Comparison of ENCODE assay signal across 12 cellular contexts in the genomic region with DNA sequence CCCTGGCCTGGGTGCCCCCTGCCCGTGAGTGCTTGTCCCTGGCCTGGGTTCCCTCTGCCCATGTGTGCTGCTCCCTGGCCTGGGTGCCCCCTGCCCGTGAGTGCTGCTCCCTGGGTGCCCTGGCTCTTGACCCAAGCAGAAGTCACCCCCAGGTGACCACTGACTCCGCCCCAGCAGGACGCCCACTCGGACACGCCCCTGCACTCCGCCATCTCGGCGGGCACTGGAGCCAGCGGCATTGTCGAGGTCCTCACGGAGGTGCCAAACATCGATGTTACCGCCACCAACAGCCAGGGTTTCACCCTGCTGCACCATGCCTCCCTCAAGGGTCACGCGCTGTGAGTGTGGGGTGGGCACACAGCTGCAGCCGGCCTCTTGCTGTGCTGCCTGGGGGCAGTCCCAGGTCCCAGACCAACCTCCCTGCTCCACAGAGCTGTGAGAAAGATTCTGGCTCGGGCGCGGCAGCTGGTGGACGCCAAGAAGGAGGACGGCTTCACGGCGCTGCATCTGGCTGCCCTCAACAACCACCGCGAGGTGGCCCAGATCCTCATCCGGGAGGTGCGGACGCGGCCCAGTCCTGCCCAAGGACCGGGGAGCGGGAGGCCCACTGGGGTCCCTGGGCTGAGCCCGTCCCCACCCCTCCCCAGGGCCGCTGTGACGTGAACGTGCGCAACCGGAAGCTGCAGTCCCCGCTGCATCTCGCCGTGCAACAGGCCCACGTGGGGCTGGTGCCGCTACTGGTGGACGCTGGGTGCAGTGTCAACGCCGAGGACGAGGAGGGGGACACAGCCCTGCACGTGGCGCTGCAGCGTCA. TPM values are rescaled to one million over a fixed set of nuclear protein-coding genes. Genes with fewer than 3 reads are reported as not detected.
DNase-seq lines count a peak whose midpoint lies in the region; ATAC-seq and TF ChIP-seq lines count a peak whose summit lies in the region.
"Had no signal": no experiment of that assay in that cellular context is flagged by ENCODE, and none has a peak within 500 bp of the region (broad histone marks: within the 10 kb centered on the region; RNA-seq: fewer than 3 reads in every experiment).

No MANE protein-coding gene starts in this region.

- peak overlapping the region in 1 of 5 donors; percentile 15 for H3K27ac ChIP-seq in stomach

- intact Hi-C loops in stomach (cut with DNase I; ENCODE audit: low total_unique reads), result no loop called here

- peaks cover 4 to 51% (median 44%) of the 10 kb centered on the region in 4 donors for H3K36me3 ChIP-seq in stomach

- H3K27me3 Mint-ChIP-seq in activated naive CD8-positive, alpha-beta T cell treated with anti-CD3 and anti-CD28 coated beads, Interleukin-2, amount 10 ng/mL, durations not matched to agents 7 days and 5 days, result peaks cover 7% of the 10 kb centered on the region
- H3K27me3 Mint-ChIP-seq in activated naive CD8-positive, alpha-beta T cell treated with anti-CD3 and anti-CD28 coated beads, Interleukin-2, amount 50 U/mL, for 24 hours, result peaks cover 3% of the 10 kb centered on the region
- no peaks in the 10 kb centered on the region for H3K27me3 Mint-ChIP-seq in activated T-helper 17 cell treated with anti-CD3 and anti-CD28 coated beads, Interleukin-2, amount 50 U/mL, for 72 hours
- H3K27me3 Mint-ChIP-seq in memory B cell (peaks cover 4% of the 10 kb centered on the region), type B pancreatic cell (peaks cover 6% of the 10 kb centered on the region)

- POLR2A ChIA-PET in activated naive CD8-positive, alpha-beta T cell treated with anti-CD3 and anti-CD28 coated beads, Interleukin-2, amount 10 ng/mL, durations not matched to agents 7 days and 5 days (lab: Charles Lee), result interaction anchor here (3.4 to 4.5 kb wide), 2 partner anchors 12 to 50 kb away, joined by 17 to 76 read pairs; a partner anchor contains a TSS

- H3K36me3 Mint-ChIP-seq in activated naive CD8-positive, alpha-beta T cell treated with anti-CD3 and anti-CD28 coated beads, Interleukin-2, amount 10 ng/mL, durations not matched to agents 7 days and 5 days, result peaks cover 2% of the 10 kb centered on the region
- H3K36me3 Mint-ChIP-seq in activated naive CD8-positive, alpha-beta T cell treated with anti-CD3 and anti-CD28 coated beads, Interleukin-2, amount 50 U/mL, for 24 hours (ENCODE audit: low read depth), result peaks cover 2% of the 10 kb centered on the region
- peaks cover 9% of the 10 kb centered on the region for H3K36me3 Mint-ChIP-seq in activated T-helper 17 cell treated with anti-CD3 and anti-CD28 coated beads, Interleukin-2, amount 50 U/mL, for 72 hours (ENCODE audit: low read depth)
- H3K36me3 Mint-ChIP-seq in memory B cell, result peaks cover 2% of the 10 kb centered on the region
- no peaks in the 10 kb centered on the region for H3K36me3 Mint-ChIP-seq in type B pancreatic cell

- no peaks in the 10 kb centered on the region for H3K9me3 ChIP-seq in stomach

- H3K4me3 ChIP-seq in stomach, result no peak overlapping the region

- H3K27me3 ChIP-seq in stomach, result peaks cover 0 to 41% (median 25%) of the 10 kb centered on the region in 3 donors

- H3K9me3 Mint-ChIP-seq in activated naive CD8-positive, alpha-beta T cell treated with anti-CD3 and anti-CD28 coated beads, Interleukin-2, amount 10 ng/mL, durations not matched to agents 7 days and 5 days, result no peaks in the 10 kb centered on the region
- H3K9me3 Mint-ChIP-seq in activated naive CD8-positive, alpha-beta T cell treated with anti-CD3 and anti-CD28 coated beads, Interleukin-2, amount 50 U/mL, for 24 hours, result no peaks in the 10 kb centered on the region
- no peaks in the 10 kb centered on the region for H3K9me3 Mint-ChIP-seq in activated T-helper 17 cell treated with anti-CD3 and anti-CD28 coated beads, Interleukin-2, amount 50 U/mL, for 72 hours
- H3K9me3 Mint-ChIP-seq in memory B cell (no peaks in the 10 kb centered on the region), type B pancreatic cell (no peaks in the 10 kb centered on the region)
- H3K9me3 Mint-ChIP-seq: neural crest cell had no signal

- peaks cover 25 to 40% (median 30%) of the 10 kb centered on the region in 4 donors for H3K4me1 ChIP-seq in stomach

- no peak for TF ChIP-seq CTCF in type B pancreatic cell (conservative IDR thresholded peaks at IDR 0.05)
- TF ChIP-seq CTCF in stomach (IDR thresholded peaks at IDR 0.05), result no peak

- no peak overlapping the region for H3K27ac Mint-ChIP-seq in activated naive CD8-positive, alpha-beta T cell treated with anti-CD3 and anti-CD28 coated beads, Interleukin-2, amount 10 ng/mL, durations not matched to agents 7 days and 5 days
- H3K27ac Mint-ChIP-seq in activated naive CD8-positive, alpha-beta T cell treated with anti-CD3 and anti-CD28 coated beads, Interleukin-2, amount 50 U/mL, for 24 hours, result no peak overlapping the region
- H3K27ac Mint-ChIP-seq in activated T-helper 17 cell treated with anti-CD3 and anti-CD28 coated beads, Interleukin-2, amount 50 U/mL, for 72 hours, result no peak overlapping the region
- H3K27ac Mint-ChIP-seq in memory B cell, result no peak overlapping the region
- H3K27ac Mint-ChIP-seq in type B pancreatic cell, result no peak overlapping the region

- no peak for TF ChIP-seq POLR2A in stomach (IDR thresholded peaks at IDR 0.05)

- peak overlapping the region; percentile 37 for H3K4me3 Mint-ChIP-seq in activated naive CD8-positive, alpha-beta T cell treated with anti-CD3 and anti-CD28 coated beads, Interleukin-2, amount 10 ng/mL, durations not matched to agents 7 days and 5 days
- H3K4me3 Mint-ChIP-seq in activated naive CD8-positive, alpha-beta T cell treated with anti-CD3 and anti-CD28 coated beads, Interleukin-2, amount 50 U/mL, for 24 hours, result no peak overlapping the region
- peak overlapping the region; percentile 19 for H3K4me3 Mint-ChIP-seq in activated T-helper 17 cell treated with anti-CD3 and anti-CD28 coated beads, Interleukin-2, amount 50 U/mL, for 72 hours
- peak overlapping the region; percentile 57 for H3K4me3 Mint-ChIP-seq in memory B cell
- no peak overlapping the region for H3K4me3 Mint-ChIP-seq in type B pancreatic cell
- H3K4me3 Mint-ChIP-seq: neural crest cell had no signal

- WGBS in stomach, 5 donors, result 91 to 95% (median 93%) methylated on average over 18 to 50 of the region's 50 CpGs

- peak; percentile 40 for DNase-seq in activated naive CD8-positive, alpha-beta T cell treated with anti-CD3 and anti-CD28 coated beads, Interleukin-2, amount 10 ng/mL, durations not matched to agents 7 days and 5 days
- no peak for DNase-seq in activated naive CD8-positive, alpha-beta T cell treated with anti-CD3 and anti-CD28 coated beads, Interleukin-2, amount 50 U/mL, for 24 hours
- DNase-seq in memory B cell (ENCODE audit: low spot score in 2 of 2) (no peak), type B pancreatic cell (ENCODE audit: extremely low spot score, unreplicated experiment) (peak; percentile 69), pons (ENCODE audit: low spot score) (no peak), midbrain (lab: John Stamatoyannopoulos, UW) (no peak), stomach (no peak)
- DNase-seq: islet precursor cell, NCI-H1105, NCI-H446 had no signal

- no peak for TF ChIP-seq EP300 in stomach (IDR thresholded peaks at IDR 0.05)

- peaks cover 2% of the 10 kb centered on the region for H3K4me1 Mint-ChIP-seq in activated naive CD8-positive, alpha-beta T cell treated with anti-CD3 and anti-CD28 coated beads, Interleukin-2, amount 10 ng/mL, durations not matched to agents 7 days and 5 days
- H3K4me1 Mint-ChIP-seq in activated naive CD8-positive, alpha-beta T cell treated with anti-CD3 and anti-CD28 coated beads, Interleukin-2, amount 50 U/mL, for 24 hours, result peaks cover 6% of the 10 kb centered on the region
- no peaks in the 10 kb centered on the region for H3K4me1 Mint-ChIP-seq in activated T-helper 17 cell treated with anti-CD3 and anti-CD28 coated beads, Interleukin-2, amount 50 U/mL, for 72 hours
- H3K4me1 Mint-ChIP-seq in memory B cell (peaks cover 11% of the 10 kb centered on the region), type B pancreatic cell (ENCODE audit: unreplicated experiment) (no peaks in the 10 kb centered on the region)
- H3K4me1 Mint-ChIP-seq: neural crest cell had no signal

- ATAC-seq in activated naive CD8-positive, alpha-beta T cell treated with anti-CD3 and anti-CD28 coated beads, Interleukin-2, amount 10 ng/mL, durations not matched to agents 7 days and 5 days (ENCODE audit: low read depth), result no peak
- ATAC-seq in activated naive CD8-positive, alpha-beta T cell treated with anti-CD3 and anti-CD28 coated beads, Interleukin-2, amount 50 U/mL, for 24 hours, result no peak
- no peak for ATAC-seq in activated T-helper 17 cell treated with anti-CD3 and anti-CD28 coated beads, Interleukin-2, amount 50 U/mL, for 72 hours (replicated peaks)
- ATAC-seq in memory B cell (ENCODE audit: low read depth), result no peak

RNA-seq across cellular contexts. Expression of a gene that starts 3.9 kb away (rescaled TPM):
- total RNA-seq in activated naive CD8-positive, alpha-beta T cell treated with anti-CD3 and anti-CD28 coated beads, Interleukin-2, amount 10 ng/mL, durations not matched to agents 7 days and 5 days, result 1 to 10 TPM; 5.2 to 6.7 TPM
- 1 to 10 TPM; 1.8 to 6.5 TPM for total RNA-seq in activated T-helper 17 cell treated with anti-CD3 and anti-CD28 coated beads, Interleukin-2, amount 50 U/mL, for 72 hours
- total RNA-seq in type B pancreatic cell (ENCODE audit: low replicate concordance) (2.2 and 6.8 TPM in 2 replicates), stomach (100 to 1,000 TPM in 1 of 5 donors, 10 to 100 TPM in 4; 15.1 to 111 (median 19.3) TPM)
- 10 to 100 TPM in 2 of 3 donors, 1 to 10 TPM in 1; 5.5 to 16.2 (median 12.7) TPM for polyA plus RNA-seq in stomach

RNA-seq across cellular contexts. Expression of a gene that starts 12.7 kb away (rescaled TPM):
- total RNA-seq in activated naive CD8-positive, alpha-beta T cell treated with anti-CD3 and anti-CD28 coated beads, Interleukin-2, amount 10 ng/mL, durations not matched to agents 7 days and 5 days, result 10 to 100 TPM; 72.6 to 75.2 TPM
- 10 to 100 TPM; 42.7 to 83.5 TPM for total RNA-seq in activated T-helper 17 cell treated with anti-CD3 and anti-CD28 coated beads, Interleukin-2, amount 50 U/mL, for 72 hours
- 73.6 and 114 TPM in 2 replicates for total RNA-seq in type B pancreatic cell (ENCODE audit: low replicate concordance)
- total RNA-seq in stomach, result 100 to 1,000 TPM in 3 of 5 donors, 10 to 100 TPM in 2; 21.5 to 871 (median 193) TPM
- polyA plus RNA-seq in stomach, result 100 to 1,000 TPM; 124 to 139 (median 136) TPM

RNA-seq across cellular contexts. Expression of a gene that starts 28.1 kb away (rescaled TPM):
- total RNA-seq in activated naive CD8-positive, alpha-beta T cell treated with anti-CD3 and anti-CD28 coated beads, Interleukin-2, amount 10 ng/mL, durations not matched to agents 7 days and 5 days, result 1 to 10 TPM; 4.4 to 4.6 TPM
- 1 to 10 TPM; 1.1 to 1.4 TPM for total RNA-seq in activated T-helper 17 cell treated with anti-CD3 and anti-CD28 coated beads, Interleukin-2, amount 50 U/mL, for 72 hours
- total RNA-seq in type B pancreatic cell (ENCODE audit: low replicate concordance), result 8.9 and 9.3 TPM in 2 replicates
- total RNA-seq in stomach, result 10 to 100 TPM in 1 of 5 donors, under 1 TPM in 1, not detected in 3; 0.29 to 20.0 TPM
- 1 to 10 TPM; 2.1 to 5.1 (median 4.0) TPM for polyA plus RNA-seq in stomach

RNA-seq across cellular contexts. Expression of a gene that starts 30.8 kb away (rescaled TPM):
- total RNA-seq in activated naive CD8-positive, alpha-beta T cell treated with anti-CD3 and anti-CD28 coated beads, Interleukin-2, amount 10 ng/mL, durations not matched to agents 7 days and 5 days, result 10 to 100 TPM; 40.8 to 42.3 TPM
- total RNA-seq in activated T-helper 17 cell treated with anti-CD3 and anti-CD28 coated beads, Interleukin-2, amount 50 U/mL, for 72 hours, result 10 to 100 TPM; 19.1 to 34.4 TPM
- total RNA-seq in type B pancreatic cell (ENCODE audit: low replicate concordance), result 21.8 and 26.5 TPM in 2 replicates
- 10 to 100 TPM in 4 of 5 donors, 1 to 10 TPM in 1; 9.0 to 62.6 (median 29.3) TPM for total RNA-seq in stomach
- polyA plus RNA-seq in stomach, result 10 to 100 TPM; 21.6 to 37.4 (median 27.9) TPM

RNA-seq across cellular contexts. Expression of a gene that starts 53.4 kb away (rescaled TPM):
- 100 to 1,000 TPM; 118 TPM for total RNA-seq in activated naive CD8-positive, alpha-beta T cell treated with anti-CD3 and anti-CD28 coated beads, Interleukin-2, amount 10 ng/mL, durations not matched to agents 7 days and 5 days
- 100 to 1,000 TPM in 1 of 2 donors, 10 to 100 TPM in 1; 75.6 to 133 TPM for total RNA-seq in activated T-helper 17 cell treated with anti-CD3 and anti-CD28 coated beads, Interleukin-2, amount 50 U/mL, for 72 hours
- total RNA-seq in type B pancreatic cell (ENCODE audit: low replicate concordance) (117 and 126 TPM in 2 replicates), stomach (100 to 1,000 TPM in 1 of 5 donors, 10 to 100 TPM in 4; 45.7 to 215 (median 85.9) TPM)
- 100 to 1,000 TPM in 2 of 3 donors, 10 to 100 TPM in 1; 85.0 to 135 (median 108) TPM for polyA plus RNA-seq in stomach

Comparison
In these comparisons a context has a peak if more than half of its experiments do, and no peak if none do; other contexts are left out.
1. DNase-seq: peak in activated naive CD8-positive, alpha-beta T cell treated with anti-CD3 and anti-CD28 coated beads, Interleukin-2, amount 10 ng/mL, durations not matched to agents 7 days and 5 days (single experiment) and type B pancreatic cell (single experiment); none in activated naive CD8-positive, alpha-beta T cell treated with anti-CD3 and anti-CD28 coated beads, Interleukin-2, amount 50 U/mL, for 24 hours (single experiment), memory B cell (0 of 2), pons (single experiment), midbrain (single experiment) and stomach (single experiment).
2. H3K4me3 Mint-ChIP-seq: peak in activated naive CD8-positive, alpha-beta T cell treated with anti-CD3 and anti-CD28 coated beads, Interleukin-2, amount 10 ng/mL, durations not matched to agents 7 days and 5 days (single experiment), activated T-helper 17 cell treated with anti-CD3 and anti-CD28 coated beads, Interleukin-2, amount 50 U/mL, for 72 hours (single experiment) and memory B cell (single experiment); none in activated naive CD8-positive, alpha-beta T cell treated with anti-CD3 and anti-CD28 coated beads, Interleukin-2, amount 50 U/mL, for 24 hours (single experiment) and type B pancreatic cell (single experiment).